ENCODE assay signal across 1 cellular context in the genomic region with DNA sequence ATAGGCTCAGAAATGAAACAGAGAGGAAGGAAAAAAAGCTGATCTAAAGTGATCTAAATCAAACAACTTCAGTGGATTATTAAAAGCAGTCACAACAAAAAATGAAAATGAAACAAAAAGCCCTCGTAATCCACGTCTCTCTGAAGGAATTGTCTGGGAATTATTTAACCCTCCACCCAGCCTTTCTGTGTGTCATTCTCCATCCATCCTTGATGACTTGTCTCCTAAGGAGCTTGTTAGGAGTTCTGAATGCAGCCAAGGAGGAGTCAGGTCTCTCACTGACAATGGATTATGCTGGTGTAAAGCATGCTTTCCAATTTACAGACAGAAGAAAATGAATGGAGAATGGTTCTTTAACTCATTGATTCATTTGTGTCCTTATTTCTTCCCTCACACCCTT.
TF ChIP-seq lines count a peak whose summit lies in the region.

No MANE protein-coding gene starts in this region.

TF ChIP-seq in IMR-90, 13 proteins besides CTCF, POLR2A, EP300 and RAD21:
- TF ChIP-seq CEBPB (IDR thresholded peaks at IDR 0.05; ENCODE audit: low read depth, low read length), result no peak
- TF ChIP-seq, protein P1, sequence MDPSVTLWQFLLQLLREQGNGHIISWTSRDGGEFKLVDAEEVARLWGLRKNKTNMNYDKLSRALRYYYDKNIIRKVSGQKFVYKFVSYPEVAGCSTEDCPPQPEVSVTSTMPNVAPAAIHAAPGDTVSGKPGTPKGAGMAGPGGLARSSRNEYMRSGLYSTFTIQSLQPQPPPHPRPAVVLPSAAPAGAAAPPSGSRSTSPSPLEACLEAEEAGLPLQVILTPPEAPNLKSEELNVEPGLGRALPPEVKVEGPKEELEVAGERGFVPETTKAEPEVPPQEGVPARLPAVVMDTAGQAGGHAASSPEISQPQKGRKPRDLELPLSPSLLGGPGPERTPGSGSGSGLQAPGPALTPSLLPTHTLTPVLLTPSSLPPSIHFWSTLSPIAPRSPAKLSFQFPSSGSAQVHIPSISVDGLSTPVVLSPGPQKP (IDR thresholded peaks at IDR 0.05; ENCODE audit: borderline replicate concordance, low read depth, low read length), result no peak
- TF ChIP-seq RFX5 (IDR thresholded peaks at IDR 0.05; ENCODE audit: low read depth, low read length), result no peak
- no peak for TF ChIP-seq MXI1 (IDR thresholded peaks at IDR 0.05; ENCODE audit: borderline replicate concordance, low read depth, low read length)
- no peak for TF ChIP-seq BHLHE40 (IDR thresholded peaks at IDR 0.05; ENCODE audit: low read depth, low read length)
- TF ChIP-seq NFE2L2 (IDR thresholded peaks at IDR 0.05; ENCODE audit: low read depth, low read length), result no peak
- no peak for TF ChIP-seq RCOR1 (IDR thresholded peaks at IDR 0.05; ENCODE audit: insufficient replicate concordance, low read length)
- no peak for TF ChIP-seq SMC3 (IDR thresholded peaks at IDR 0.05; ENCODE audit: low read depth, low read length)
- TF ChIP-seq CHD1 (IDR thresholded peaks at IDR 0.05; ENCODE audit: low read depth, low read length), result no peak
- TF ChIP-seq, protein P2, sequence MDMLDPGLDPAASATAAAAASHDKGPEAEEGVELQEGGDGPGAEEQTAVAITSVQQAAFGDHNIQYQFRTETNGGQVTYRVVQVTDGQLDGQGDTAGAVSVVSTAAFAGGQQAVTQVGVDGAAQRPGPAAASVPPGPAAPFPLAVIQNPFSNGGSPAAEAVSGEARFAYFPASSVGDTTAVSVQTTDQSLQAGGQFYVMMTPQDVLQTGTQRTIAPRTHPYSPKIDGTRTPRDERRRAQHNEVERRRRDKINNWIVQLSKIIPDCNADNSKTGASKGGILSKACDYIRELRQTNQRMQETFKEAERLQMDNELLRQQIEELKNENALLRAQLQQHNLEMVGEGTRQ (IDR thresholded peaks at IDR 0.05; ENCODE audit: low read depth, low read length), result no peak
- TF ChIP-seq FOS (IDR thresholded peaks at IDR 0.05; ENCODE audit: low read depth, low read length), result no peak
- TF ChIP-seq MAZ (IDR thresholded peaks at IDR 0.05; ENCODE audit: borderline replicate concordance, low read depth, low read length), result no peak
- TF ChIP-seq MAFK (IDR thresholded peaks at IDR 0.05; ENCODE audit: low read depth, low read length), result no peak
